ENCODE assay signal across 12 cellular contexts in genomic region chr3:179949869-179950268, GRCh38.
DNase-seq lines count a peak whose midpoint lies in the region; ATAC-seq lines count a peak whose summit lies in the region.
"Had no signal": no experiment of that assay in that cellular context is flagged by ENCODE, and none has a peak within 500 bp of the region (broad histone marks: within the 10 kb centered on the region; RNA-seq: fewer than 3 reads in every experiment).

No MANE protein-coding gene starts in this region.

- no peak overlapping the region for H2AFZ ChIP-seq in GM23248

- ATAC-seq in HG02759 (IDR thresholded peaks at IDR 0.05; ENCODE audit: unreplicated experiment) (peak; percentile 25), HG03565 (IDR thresholded peaks at IDR 0.05; ENCODE audit: unreplicated experiment) (peak; percentile 6)
- ATAC-seq in stimulated activated effector memory CD8-positive, alpha-beta T cell treated with anti-CD3 and anti-CD28 coated beads, Interleukin-12 subunit alpha, Interleukin-12 subunit beta, amount 100 ng/mL, for 72 hours = peak; percentile 26

- H3K36me3 Mint-ChIP-seq in stimulated activated effector memory CD8-positive, alpha-beta T cell treated with anti-CD3 and anti-CD28 coated beads, Interleukin-12 subunit alpha, Interleukin-12 subunit beta, amount 100 ng/mL, for 72 hours = no peaks in the 10 kb centered on the region

- H3K9me3 ChIP-seq in GM23248 (ENCODE audit: low read depth) = no peaks in the 10 kb centered on the region

- no peak overlapping the region for H3K4me3 ChIP-seq in GM23248
- H3K4me3 ChIP-seq: coronary artery had no signal

- 31 to 35% methylated on average over 2 of the region's 2 CpGs for WGBS in GM23248 (ENCODE audit: low coverage in 1 of 2, low lambda C conversion rate in 2 of 2, missing lambda C conversion rate in 2 of 2), 2 experiments

- no peaks in the 10 kb centered on the region for H3K4me1 ChIP-seq in GM23248 (ENCODE audit: insufficient read depth)

- H3K27me3 ChIP-seq in GM23248 (replicated peaks; ENCODE audit: insufficient read depth) = no peaks in the 10 kb centered on the region

- no peak overlapping the region for H3K27ac ChIP-seq in GM23248
- H3K27ac ChIP-seq: coronary artery had no signal

- H3K4me3 Mint-ChIP-seq in stimulated activated effector memory CD8-positive, alpha-beta T cell treated with anti-CD3 and anti-CD28 coated beads, Interleukin-12 subunit alpha, Interleukin-12 subunit beta, amount 100 ng/mL, for 72 hours = no peak overlapping the region
- H3K4me3 Mint-ChIP-seq: activated naive CD8-positive, alpha-beta T cell treated with anti-CD3 and anti-CD28 coated beads, Interleukin-2, amount 10 ng/mL, durations not matched to agents 7 days and 5 days had no signal

- H4K20me1 ChIP-seq in GM23248 (ENCODE audit: insufficient read depth) = no peaks in the 10 kb centered on the region

- H3K9me3 Mint-ChIP-seq in stimulated activated effector memory CD8-positive, alpha-beta T cell treated with anti-CD3 and anti-CD28 coated beads, Interleukin-12 subunit alpha, Interleukin-12 subunit beta, amount 100 ng/mL, for 72 hours = no peaks in the 10 kb centered on the region

- no peak overlapping the region for H3K27ac Mint-ChIP-seq in stimulated activated effector memory CD8-positive, alpha-beta T cell treated with anti-CD3 and anti-CD28 coated beads, Interleukin-12 subunit alpha, Interleukin-12 subunit beta, amount 100 ng/mL, for 72 hours
- H3K27ac Mint-ChIP-seq: activated naive CD8-positive, alpha-beta T cell treated with anti-CD3 and anti-CD28 coated beads, Interleukin-2, amount 10 ng/mL, durations not matched to agents 7 days and 5 days had no signal

- no peak overlapping the region for H3K9ac ChIP-seq in GM23248

- H3K4me2 ChIP-seq in GM23248 (ENCODE audit: unreplicated experiment) = no peak overlapping the region

- DNase-seq in NCI-H1092 treated with DMSO at 0.1 percent for 48 hours (lab: John Stamatoyannopoulos, UW) (peak; percentile 48), NCI-H1092 (lab: John Stamatoyannopoulos, UW) (no peak), GM23248 (no peak), glomerular visceral epithelial cell (ENCODE audit: extremely low spot score) (no peak), NCI-H128 (lab: John Stamatoyannopoulos, UW; ENCODE audit: unreplicated experiment) (no peak)
- DNase-seq in stimulated activated effector memory CD8-positive, alpha-beta T cell treated with anti-CD3 and anti-CD28 coated beads, Interleukin-12 subunit alpha, Interleukin-12 subunit beta, amount 100 ng/mL, for 72 hours (ENCODE audit: low spot score in 2 of 2) = no peak
- DNase-seq: 8988T; activated naive CD8-positive, alpha-beta T cell treated with anti-CD3 and anti-CD28 coated beads, Interleukin-2, amount 10 ng/mL, durations not matched to agents 7 days and 5 days; midbrain had no signal

- no peaks in the 10 kb centered on the region for H3K9me2 ChIP-seq in GM23248 (ENCODE audit: insufficient read depth)

- no peaks in the 10 kb centered on the region for H3K4me1 Mint-ChIP-seq in stimulated activated effector memory CD8-positive, alpha-beta T cell treated with anti-CD3 and anti-CD28 coated beads, Interleukin-12 subunit alpha, Interleukin-12 subunit beta, amount 100 ng/mL, for 72 hours

- in situ Hi-C loops in GM23248 (cut with MboI) = no loop called here

- no peaks in the 10 kb centered on the region for H3K79me2 ChIP-seq in GM23248 (ENCODE audit: insufficient read depth)

- H3K36me3 ChIP-seq in GM23248 (ENCODE audit: low read depth) = no peaks in the 10 kb centered on the region

- no peaks in the 10 kb centered on the region for H3F3A ChIP-seq in GM23248 (ENCODE audit: insufficient read depth)
